ENCODE assay signal across 12 cellular contexts in genomic region chr12:905273-906076, GRCh38. TPM values are rescaled to one million over a fixed set of nuclear protein-coding genes. Genes with fewer than 3 reads are reported as not detected.
DNase-seq lines count a peak whose midpoint lies in the region; ATAC-seq and TF ChIP-seq lines count a peak whose summit lies in the region.
"Had no signal": no experiment of that assay in that cellular context is flagged by ENCODE, and none has a peak within 500 bp of the region (broad histone marks: within the 10 kb centered on the region; RNA-seq: fewer than 3 reads in every experiment).

No MANE protein-coding gene starts in this region.

- peak overlapping the region; percentile 82 for H3K4me2 ChIP-seq in BLaER1

- no peaks in the 10 kb centered on the region for H3K9me3 Mint-ChIP-seq in activated B cell treated with CpG ODN at 0.5 μM for 24 hours
- no peaks in the 10 kb centered on the region for H3K9me3 Mint-ChIP-seq in glutamatergic neuron (ENCODE audit: unreplicated experiment)

- H3K27me3 ChIP-seq in BLaER1 = no peaks in the 10 kb centered on the region
- H3K27me3 ChIP-seq: stomach had no signal

- intact Hi-C loops in activated B cell treated with CpG ODN at 0.5 μM for 24 hours (cut with micrococcal nuclease) = no loop called here

- peaks cover 17% of the 10 kb centered on the region for H3K4me1 Mint-ChIP-seq in activated B cell treated with CpG ODN at 0.5 μM for 24 hours
- peaks cover 13% of the 10 kb centered on the region for H3K4me1 Mint-ChIP-seq in glutamatergic neuron (ENCODE audit: low read depth, unreplicated experiment)

- peak overlapping the region; percentile 49; the same call in 1 of the 2 replicates for H3K9ac ChIP-seq in BLaER1

- H4K20me1 ChIP-seq in BLaER1 = peaks cover 41% of the 10 kb centered on the region

- peaks cover 81% of the 10 kb centered on the region for H3K36me3 ChIP-seq in BLaER1

- H3K36me3 Mint-ChIP-seq in activated B cell treated with CpG ODN at 0.5 μM for 24 hours (ENCODE audit: low read depth) = peaks cover 92% of the 10 kb centered on the region
- peaks cover 13% of the 10 kb centered on the region for H3K36me3 Mint-ChIP-seq in glutamatergic neuron (ENCODE audit: unreplicated experiment)

- no peak overlapping the region for H3K4me3 Mint-ChIP-seq in activated B cell treated with CpG ODN at 0.5 μM for 24 hours
- no peak overlapping the region for H3K4me3 Mint-ChIP-seq in glutamatergic neuron (ENCODE audit: unreplicated experiment)

- peaks cover 85% of the 10 kb centered on the region for H3K4me1 ChIP-seq in BLaER1

- POLR2A ChIA-PET in activated B cell treated with CpG ODN at 0.5 μM for 24 hours (lab: Charles Lee) = no interaction called here

- in situ Hi-C loops in ACHN (cut with HindIII; ENCODE audit: low pct_ligation_motif_present, low pct_unique_long_range_greater_than_20kb, low sequenced_read_pairs) = no loop called here

- H3K27me3 Mint-ChIP-seq in activated B cell treated with CpG ODN at 0.5 μM for 24 hours = no peaks in the 10 kb centered on the region
- peaks cover 5% of the 10 kb centered on the region for H3K27me3 Mint-ChIP-seq in glutamatergic neuron (ENCODE audit: unreplicated experiment)

- H3K9me3 ChIP-seq in BLaER1 = no peaks in the 10 kb centered on the region
- H3K9me3 ChIP-seq: stomach had no signal

- no peak for TF ChIP-seq CTCF in activated B cell treated with CpG ODN at 0.5 μM for 24 hours (IDR thresholded peaks at IDR 0.05)
- no peak for TF ChIP-seq CTCF in glutamatergic neuron (IDR thresholded peaks at IDR 0.05; ENCODE audit: partially characterized antibody, unreplicated experiment)

- peak overlapping the region; percentile 68 for H3K27ac ChIP-seq in BLaER1
- H3K27ac ChIP-seq: stomach had no signal

- H3K27ac Mint-ChIP-seq in activated B cell treated with CpG ODN at 0.5 μM for 24 hours (no peak overlapping the region), glutamatergic neuron (ENCODE audit: unreplicated experiment) (peak overlapping the region; percentile 19)

- ATAC-seq in activated B cell treated with CpG ODN at 0.5 μM for 24 hours (ENCODE audit: low read depth) (peak; percentile 10), GM19328 (IDR thresholded peaks at IDR 0.05; ENCODE audit: unreplicated experiment) (no peak), HG03097 (IDR thresholded peaks at IDR 0.05; ENCODE audit: low FRiP score, unreplicated experiment) (no peak)
- ATAC-seq: Panc1 had no signal

- peak overlapping the region; percentile 42 for H3K4me3 ChIP-seq in BLaER1
- H3K4me3 ChIP-seq: stomach had no signal

- DNase-seq in GF-D8 (lab: John Stamatoyannopoulos, UW) (peak; percentile 78), activated B cell treated with CpG ODN at 0.5 μM for 24 hours (no peak), glutamatergic neuron (no peak), ACHN (no peak), NCI-H2081 (lab: John Stamatoyannopoulos, UW) (no peak)
- DNase-seq: NCI-H1048, NCI-H345, stomach had no signal

- CTCF ChIA-PET in activated B cell treated with CpG ODN at 0.5 μM for 24 hours (lab: Charles Lee) = interaction anchor here (1.2 kb wide), 1 partner anchor 187 kb away, joined by 4 read pairs; no protein-coding TSS in a partner anchor

RNA-seq across cellular contexts. Expression of gene RAD52, which starts 44.0 kb away (rescaled TPM):
- total RNA-seq in activated B cell treated with CpG ODN at 0.5 μM for 24 hours = 15.0 and 15.2 TPM in 2 replicates
- total RNA-seq in glutamatergic neuron (ENCODE audit: unreplicated experiment) = 16.5 TPM
